In genomic region chr16:12043953-12044352, GRCh38 we compare ENCODE assay signal across 20 cellular contexts.
DNase-seq lines count a peak whose midpoint lies in the region; ATAC-seq and TF ChIP-seq lines count a peak whose summit lies in the region.
"Had no signal": no experiment of that assay in that cellular context is flagged by ENCODE, and none has a peak within 500 bp of the region (broad histone marks: within the 10 kb centered on the region; RNA-seq: fewer than 3 reads in every experiment).

No MANE protein-coding gene starts in this region.

- TF ChIP-seq CTCF in OCI-LY1 (IDR thresholded peaks at IDR 0.05; ENCODE audit: low read length): no peak
- no peak for TF ChIP-seq CTCF in left lung (IDR thresholded peaks at IDR 0.05)

- no peak overlapping the region for H2AFZ ChIP-seq in OCI-LY1 (ENCODE audit: low read length)

- H3K36me3 ChIP-seq in OCI-LY1 (ENCODE audit: insufficient read depth, low read length) (peaks cover 15% of the 10 kb centered on the region), left lung (peaks cover 0 to 27% of the 10 kb centered on the region in 2 donors)

- no peaks in the 10 kb centered on the region for H3K9me2 ChIP-seq in OCI-LY1 (ENCODE audit: low read depth, low read length)

- H3K9me3 ChIP-seq in OCI-LY1 (ENCODE audit: low read length) (no peaks in the 10 kb centered on the region), left lung (no peaks in the 10 kb centered on the region)
- H3K9me3 ChIP-seq: BLaER1 had no signal

- no peaks in the 10 kb centered on the region for H3K9me3 Mint-ChIP-seq in stimulated activated naive CD8-positive, alpha-beta T cell treated with anti-CD3 and anti-CD28 coated beads, Interleukin-15, amount 100 ng/mL, for 72 hours
- H3K9me3 Mint-ChIP-seq: CD8-positive, alpha-beta T cell had no signal

- no peaks in the 10 kb centered on the region for H3F3A ChIP-seq in OCI-LY1 (ENCODE audit: insufficient read depth, low read length)

- ATAC-seq in left lung (peak; percentile 10), sciatic nerve (peak; percentile 46)
- no peak for ATAC-seq in stimulated activated naive CD8-positive, alpha-beta T cell treated with anti-CD3 and anti-CD28 coated beads, Interleukin-15, amount 100 ng/mL, for 72 hours
- ATAC-seq: CD8-positive, alpha-beta T cell had no signal

- peak overlapping the region; percentile 90 for H3K27ac ChIP-seq in OCI-LY1 (ENCODE audit: low read depth, low read length, poor library complexity, severe bottlenecking)
- H3K27ac ChIP-seq in left lung: no peak overlapping the region

- no peaks in the 10 kb centered on the region for H3K79me2 ChIP-seq in OCI-LY1 (ENCODE audit: insufficient read depth, low read length)

- H3K4me3 ChIP-seq in OCI-LY1 (ENCODE audit: low read depth, low read length, poor library complexity, severe bottlenecking) (no peak overlapping the region), left lung (no peak overlapping the region)
- H3K4me3 ChIP-seq: BLaER1 had no signal

- H4K20me1 ChIP-seq in OCI-LY1 (ENCODE audit: insufficient read depth, low read length): no peaks in the 10 kb centered on the region
- H4K20me1 ChIP-seq: BLaER1 had no signal

- H3K27ac Mint-ChIP-seq in stimulated activated naive CD8-positive, alpha-beta T cell treated with anti-CD3 and anti-CD28 coated beads, Interleukin-15, amount 100 ng/mL, for 72 hours: no peak overlapping the region
- H3K27ac Mint-ChIP-seq: CD8-positive, alpha-beta T cell had no signal

- intact Hi-C loops in left lung (cut with DNase I) (no loop called here), sciatic nerve (cut with DNase I) (no loop called here)

- no peak overlapping the region for H3K4me3 Mint-ChIP-seq in stimulated activated naive CD8-positive, alpha-beta T cell treated with anti-CD3 and anti-CD28 coated beads, Interleukin-15, amount 100 ng/mL, for 72 hours
- H3K4me3 Mint-ChIP-seq: CD8-positive, alpha-beta T cell had no signal

- H3K27me3 ChIP-seq in OCI-LY1 (ENCODE audit: insufficient read depth, low read length) (no peaks in the 10 kb centered on the region), left lung (no peaks in the 10 kb centered on the region)
- H3K27me3 ChIP-seq: BLaER1 had no signal

- peak; percentile 85 for DNase-seq in CD1c-positive myeloid dendritic cell (ENCODE audit: extremely low spot score)
- no peak for DNase-seq in left lung
- DNase-seq in sciatic nerve (ENCODE audit: low spot score): no peak
- no peak for DNase-seq in NCI-H2171 treated with DMSO at 0.1 percent for 48 hours (lab: John Stamatoyannopoulos, UW)
- no peak for DNase-seq in NCI-H69 (lab: John Stamatoyannopoulos, UW)
- DNase-seq in stimulated activated naive CD8-positive, alpha-beta T cell treated with anti-CD3 and anti-CD28 coated beads, Interleukin-15, amount 100 ng/mL, for 72 hours: no peak
- no peak for DNase-seq in stimulated activated CD4-positive, alpha-beta T cell treated with anti-CD3 and anti-CD28 coated beads, Interleukin-4, amount 100 ng/mL, for 4 hours
- DNase-seq: CD8-positive, alpha-beta T cell; DND-41; KBM-7; NCI-H1092; NCI-H1436 treated with DMSO at 0.1 percent for 48 hours; NCI-H2029; NCI-H226; NCI-H510A treated with DMSO at 0.1 percent for 48 hours; NCI-H774; NK-92 treated with Interleukin-12 subunit alpha and Interleukin-12 subunit beta, amount 100 ng/mL, for 24 hours; OCI-M1 had no signal

- H3K4me1 Mint-ChIP-seq in stimulated activated naive CD8-positive, alpha-beta T cell treated with anti-CD3 and anti-CD28 coated beads, Interleukin-15, amount 100 ng/mL, for 72 hours: no peaks in the 10 kb centered on the region

- H3K4me1 ChIP-seq in OCI-LY1 (ENCODE audit: insufficient read depth, low read length, severe bottlenecking) (peaks cover 27% of the 10 kb centered on the region), left lung (no peaks in the 10 kb centered on the region)

- H3K4me2 ChIP-seq in OCI-LY1 (ENCODE audit: low read length): no peak overlapping the region
- H3K4me2 ChIP-seq: BLaER1 had no signal

- H3K27me3 Mint-ChIP-seq in stimulated activated naive CD8-positive, alpha-beta T cell treated with anti-CD3 and anti-CD28 coated beads, Interleukin-15, amount 100 ng/mL, for 72 hours: no peaks in the 10 kb centered on the region

- H3K9ac ChIP-seq in OCI-LY1 (ENCODE audit: low read length): no peak overlapping the region
- H3K9ac ChIP-seq: BLaER1 had no signal
